ENCODE assay signal across 21 cellular contexts in genomic region chr16:49932943-49933342, GRCh38.
DNase-seq lines count a peak whose midpoint lies in the region; ATAC-seq and TF ChIP-seq lines count a peak whose summit lies in the region.
"Had no signal": no experiment of that assay in that cellular context is flagged by ENCODE, and none has a peak within 500 bp of the region (broad histone marks: within the 10 kb centered on the region; RNA-seq: fewer than 3 reads in every experiment).

No MANE protein-coding gene starts in this region.

- H3K27ac ChIP-seq in VCaP (peak overlapping the region; percentile 64; the same call in 1 of the 2 replicates), foreskin keratinocyte (no peak overlapping the region), ovary (peak overlapping the region in 1 of 2 donors; percentile 15)
- H3K27ac ChIP-seq: BLaER1, dorsolateral prefrontal cortex had no signal

- ATAC-seq in foreskin keratinocyte (peak; percentile 28), GM21737 (IDR thresholded peaks at IDR 0.05; ENCODE audit: unreplicated experiment) (no peak), HG03097 (IDR thresholded peaks at IDR 0.05; ENCODE audit: low FRiP score, unreplicated experiment) (no peak)
- ATAC-seq: activated CD8-positive, alpha-beta T cell treated with anti-CD3 and anti-CD28 coated beads for 36 hours; activated T-helper 17 cell treated with anti-CD3 and anti-CD28 coated beads, Interleukin-2, amount 50 U/mL, for 72 hours; stimulated activated memory B cell treated with anti-CD40 and anti-IgM and Interleukin-4, amounts not matched to agents 10 μg/mL and 1 μg/mL and 100 μg/mL, for 72 hours had no signal

- TF ChIP-seq CTCF in VCaP (conservative IDR thresholded peaks at IDR 0.05) (no peak), foreskin keratinocyte (conservative IDR thresholded peaks at IDR 0.05) (no peak), ovary (IDR thresholded peaks at IDR 0.05) (no peak), GM20000 (IDR thresholded peaks at IDR 0.05; ENCODE audit: extremely low read depth, missing control alignments) (no peak)

- TF ChIP-seq EP300 in ovary (IDR thresholded peaks at IDR 0.05): no peak

- peak; percentile 23 for DNase-seq in ELR (ENCODE audit: low read depth)
- DNase-seq in foreskin keratinocyte: peak; percentile 1 to 5
- peak in 3 of 5 donors; percentile 37 to 57 (median 43) for DNase-seq in ovary
- no peak for DNase-seq in GM20000 (ENCODE audit: low spot score)
- no peak for DNase-seq in HUDEP-2 (lab: John Stamatoyannopoulos, UW; ENCODE audit: unreplicated experiment in 76 of 76)
- DNase-seq: activated CD8-positive, alpha-beta T cell treated with anti-CD3 and anti-CD28 coated beads for 36 hours; anterior cingulate cortex; DMS79 treated with DMSO at 0.1 percent for 48 hours; foreskin melanocyte; immature natural killer cell; KG1; NCI-H187; NCI-H82; SHP77 treated with DMSO at 0.1 percent for 48 hours had no signal

- no peaks in the 10 kb centered on the region for H3K4me1 ChIP-seq in foreskin keratinocyte
- peaks cover 4% of the 10 kb centered on the region for H3K4me1 ChIP-seq in ovary (ENCODE audit: insufficient read depth)
- H3K4me1 ChIP-seq: BLaER1 had no signal

- H3K9me3 ChIP-seq in ovary: no peaks in the 10 kb centered on the region

- TF ChIP-seq POLR2A in ovary (IDR thresholded peaks at IDR 0.05): no peak

- H3K36me3 ChIP-seq in ovary: no peaks in the 10 kb centered on the region
- H3K36me3 ChIP-seq: BLaER1 had no signal

- H3K27me3 ChIP-seq in foreskin keratinocyte: no peaks in the 10 kb centered on the region
- H3K27me3 ChIP-seq in ovary: no peaks in the 10 kb centered on the region
- H3K27me3 ChIP-seq: BLaER1 had no signal

- intact Hi-C loops in ovary (cut with DNase I): no loop called here

- no peak overlapping the region for H3K4me3 ChIP-seq in ovary
- H3K4me3 ChIP-seq: BLaER1, dorsolateral prefrontal cortex had no signal

- 2 to 6% (median 3%) methylated on average over 4 of the region's 4 CpGs for WGBS in ovary, 3 donors

Comparison
In these comparisons a context has a peak if more than half of its experiments do, and no peak if none do; other contexts are left out.
1. DNase-seq: peak in ELR (single experiment), foreskin keratinocyte (2 of 2) and ovary (3 of 5); none in GM20000 (single experiment) and HUDEP-2 (0 of 76).